20 cellular contexts compared by ENCODE assay signal in the genomic region with DNA sequence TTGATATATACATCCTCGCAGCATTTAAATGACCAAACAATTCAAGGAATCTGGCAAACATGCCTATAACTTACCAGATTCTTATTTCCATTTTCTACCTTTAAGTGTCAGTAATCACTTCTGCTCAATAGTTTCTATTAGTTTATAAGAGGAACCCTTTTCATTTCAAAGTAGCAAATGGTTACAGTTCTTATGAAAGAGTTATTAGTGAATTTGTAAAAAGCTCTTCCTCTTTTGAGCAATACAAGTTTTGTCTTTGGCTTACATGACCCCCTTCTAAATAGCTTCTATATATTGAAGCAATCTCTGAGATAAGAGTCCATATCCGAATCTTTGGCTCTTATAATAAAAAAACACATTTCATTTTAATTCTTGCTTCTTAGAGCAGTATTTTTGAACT.
"Had no signal": no experiment of that assay in that cellular context is flagged by ENCODE, and none has a peak within 500 bp of the region (broad histone marks: within the 10 kb centered on the region; RNA-seq: fewer than 3 reads in every experiment).

No MANE protein-coding gene starts in this region.

- DNase-seq: activated B cell treated with CpG ODN at 0.5 μM for 24 hours; activated CD4-positive, alpha-beta T cell treated with anti-CD3 and anti-CD28 coated beads for 36 hours; activated CD4-positive, alpha-beta T cell treated with anti-CD3 and anti-CD28 coated beads, Interleukin-2, amount 50 U/mL, for 4 hours; activated CD8-positive, alpha-beta memory T cell treated with anti-CD3 and anti-CD28 coated beads for 24 hours; activated CD8-positive, alpha-beta memory T cell treated with anti-CD3 and anti-CD28 coated beads, Interleukin-2, amount 50 U/mL, for 4 hours; activated T-cell treated with anti-CD3 and anti-CD28 coated beads, Interleukin-2, amount 50 U/mL, for 24 hours; brain microvascular endothelial cell; caudate nucleus; effector CD4-positive, alpha-beta T cell; erythroblast; foreskin keratinocyte; immature natural killer cell; left lung; naive thymus-derived CD8-positive, alpha-beta T cell; stimulated activated CD4-positive, alpha-beta T cell treated with anti-CD3 and anti-CD28 coated beads, Interleukin-4, amount 100 ng/mL, for 1 hour; substantia nigra; T-helper 9 cell; tibial artery had no signal

- ATAC-seq: activated CD4-positive, alpha-beta T cell treated with anti-CD3 and anti-CD28 coated beads for 36 hours; activated naive CD4-positive, alpha-beta T cell treated with anti-CD3 and anti-CD28 coated beads, Interleukin-2, amount 50 U/mL, for 72 hours; activated T-helper 17 cell treated with anti-CD3 and anti-CD28 coated beads, Interleukin-2, amount 50 U/mL, for 72 hours; foreskin keratinocyte; left lung; naive thymus-derived CD8-positive, alpha-beta T cell had no signal
